ENCODE assay signal across 8 cellular contexts in genomic region chr7:128166603-128167315, GRCh38.
DNase-seq lines count a peak whose midpoint lies in the region; ATAC-seq, FAIRE-seq and TF ChIP-seq lines count a peak whose summit lies in the region.

No MANE protein-coding gene starts in this region.

- no peak for DNase-seq in CD8-positive, alpha-beta memory T cell
- DNase-seq in left lobe of liver (ENCODE audit: low spot score) (no peak), GM12891 (ENCODE audit: insufficient read length, low spot score) (no peak)

- H3K4me3 Mint-ChIP-seq in CD8-positive, alpha-beta memory T cell: peak overlapping the region in 6 of 7 donors; percentile 64 to 87 (median 76)
- H3K4me3 Mint-ChIP-seq in IgD-negative memory B cell (peak overlapping the region; percentile 81 to 90 (median 88)), brain (peak overlapping the region; percentile 84 to 92 (median 87))

- FAIRE-seq in GM12891 (lab: Jason Lieb, UNC): no peak

- POLR2A ChIA-PET in CD8-positive, alpha-beta memory T cell (lab: Charles Lee): no interaction called here

- peak overlapping the region; percentile 47 for H3K4me3 ChIP-seq in CD8-positive, alpha-beta memory T cell (ENCODE audit: low read length)

- H3K9me3 Mint-ChIP-seq in CD8-positive, alpha-beta memory T cell: no peaks in the 10 kb centered on the region
- H3K9me3 Mint-ChIP-seq in IgD-negative memory B cell (peaks cover 0 to 3% (median 0%) of the 10 kb centered on the region in 3 donors), brain (peaks cover 0 to 12% (median 0%) of the 10 kb centered on the region in 5 experiments)

- TF ChIP-seq CTCF in brain (conservative IDR thresholded peaks at IDR 0.05): no peak

- no peaks in the 10 kb centered on the region for H3K36me3 ChIP-seq in CD8-positive, alpha-beta memory T cell (ENCODE audit: insufficient read depth, low read length)

- H3K9me3 ChIP-seq in CD8-positive, alpha-beta memory T cell (ENCODE audit: low read length): no peaks in the 10 kb centered on the region

- H3K27ac Mint-ChIP-seq in CD8-positive, alpha-beta memory T cell: no peak overlapping the region
- peak overlapping the region in 1 of 3 donors; percentile 74 for H3K27ac Mint-ChIP-seq in IgD-negative memory B cell
- H3K27ac Mint-ChIP-seq in brain: peak overlapping the region in 2 of 5 experiments; percentile 50 to 85

- H3K27me3 ChIP-seq in CD8-positive, alpha-beta memory T cell (ENCODE audit: insufficient read depth, low read length, poor library complexity, severe bottlenecking): peaks cover 33% of the 10 kb centered on the region

- H3K27ac ChIP-seq in CD8-positive, alpha-beta memory T cell (ENCODE audit: low read depth, low read length): no peak overlapping the region
- H3K27ac ChIP-seq in temporal lobe (ENCODE audit: low read depth, low read length): peak overlapping the region; percentile 36

- CTCF ChIA-PET in CD8-positive, alpha-beta memory T cell (lab: Charles Lee): no interaction called here

- H3K36me3 Mint-ChIP-seq in CD8-positive, alpha-beta memory T cell: peaks cover 0 to 12% (median 0%) of the 10 kb centered on the region in 3 donors
- H3K36me3 Mint-ChIP-seq in IgD-negative memory B cell (peaks cover 8% of the 10 kb centered on the region), brain (no peaks in the 10 kb centered on the region)

- H3K4me1 ChIP-seq in CD8-positive, alpha-beta memory T cell (ENCODE audit: insufficient read depth, low read length): peaks cover 13% of the 10 kb centered on the region

- no peak for TF ChIP-seq POLR2A in GM12891 (IDR thresholded peaks at IDR 0.05; ENCODE audit: low read depth, low read length)

- peaks cover 11 to 41% (median 15%) of the 10 kb centered on the region in 3 donors for H3K4me1 Mint-ChIP-seq in CD8-positive, alpha-beta memory T cell
- H3K4me1 Mint-ChIP-seq in IgD-negative memory B cell: peaks cover 8 to 10% (median 10%) of the 10 kb centered on the region in 3 donors
- H3K4me1 Mint-ChIP-seq in brain: peaks cover 33% of the 10 kb centered on the region

- peaks cover 52 to 67% of the 10 kb centered on the region in 2 donors for H3K27me3 Mint-ChIP-seq in CD8-positive, alpha-beta memory T cell
- H3K27me3 Mint-ChIP-seq in IgD-negative memory B cell (peaks cover 62% of the 10 kb centered on the region), brain (peaks cover 93% of the 10 kb centered on the region)

- ATAC-seq in left lobe of liver (peak; percentile 31), HG02763 (IDR thresholded peaks at IDR 0.05; ENCODE audit: unreplicated experiment) (no peak), HG02970 (IDR thresholded peaks at IDR 0.05; ENCODE audit: low FRiP score, unreplicated experiment) (no peak)

TF ChIP-seq in GM12891, 5 proteins besides CTCF, POLR2A, EP300 and RAD21:
- no peak for TF ChIP-seq POU2F2 (IDR thresholded peaks at IDR 0.05; ENCODE audit: low read depth, low read length)
- TF ChIP-seq PAX5 (IDR thresholded peaks at IDR 0.05; ENCODE audit: insufficient read depth, low read length, severe bottlenecking): no peak
- TF ChIP-seq POLR2AphosphoS5 (IDR thresholded peaks at IDR 0.05; ENCODE audit: low read depth, low read length): no peak
- no peak for TF ChIP-seq TAF1 (IDR thresholded peaks at IDR 0.05; ENCODE audit: low read depth, low read length)
- no peak for TF ChIP-seq SPI1 (IDR thresholded peaks at IDR 0.05; ENCODE audit: low read depth, low read length)
